In genomic region chr14:23518716-23519115, GRCh38 we compare ENCODE assay signal across 1 cellular context.
TF ChIP-seq lines count a peak whose summit lies in the region.

No MANE protein-coding gene starts in this region.

TF ChIP-seq in H1, 55 proteins besides CTCF, POLR2A, EP300 and RAD21:
- no peak for TF ChIP-seq JUN (IDR thresholded peaks at IDR 0.05; ENCODE audit: low read depth, low read length)
- peak; percentile 96 for TF ChIP-seq BACH1 (IDR thresholded peaks at IDR 0.05; ENCODE audit: low read length)
- TF ChIP-seq GABPA (IDR thresholded peaks at IDR 0.05; ENCODE audit: borderline replicate concordance, insufficient read depth, low read length): no peak
- no peak for TF ChIP-seq PHF8 (conservative IDR thresholded peaks at IDR 0.05; ENCODE audit: low read depth, low read length)
- TF ChIP-seq JUND (IDR thresholded peaks at IDR 0.05; ENCODE audit: low read length): no peak
- no peak for TF ChIP-seq POU5F1 (IDR thresholded peaks at IDR 0.05; ENCODE audit: low read depth, low read length)
- TF ChIP-seq SP1 (IDR thresholded peaks at IDR 0.05; ENCODE audit: low read depth, low read length): no peak
- TF ChIP-seq RXRA (IDR thresholded peaks at IDR 0.05; ENCODE audit: insufficient read depth, low read depth, low read length): no peak
- no peak for TF ChIP-seq TAF7 (optimal IDR thresholded peaks at IDR 0.05; ENCODE audit: borderline replicate concordance, low read depth, low read length)
- TF ChIP-seq HDAC6 (IDR thresholded peaks at IDR 0.05; ENCODE audit: low read depth, low read length): no peak
- TF ChIP-seq SRF (IDR thresholded peaks at IDR 0.05; ENCODE audit: low read depth, low read length): no peak
- TF ChIP-seq MAX (IDR thresholded peaks at IDR 0.05): no peak
- TF ChIP-seq CEBPB (IDR thresholded peaks at IDR 0.05; ENCODE audit: low read depth, low read length): no peak
- TF ChIP-seq SP4 (IDR thresholded peaks at IDR 0.05; ENCODE audit: low read length): no peak
- no peak for TF ChIP-seq E2F6 (IDR thresholded peaks at IDR 0.05)
- peak; percentile 98 for TF ChIP-seq MAFK (IDR thresholded peaks at IDR 0.05; ENCODE audit: low read depth, low read length)
- no peak for TF ChIP-seq ATF3 (IDR thresholded peaks at IDR 0.05; ENCODE audit: insufficient read depth, low read depth, low read length)
- no peak for TF ChIP-seq KDM4A (IDR thresholded peaks at IDR 0.05; ENCODE audit: low read depth, low read length, severe bottlenecking)
- no peak for TF ChIP-seq CHD7 (IDR thresholded peaks at IDR 0.05; ENCODE audit: insufficient replicate concordance, low read length)
- no peak for TF ChIP-seq NRF1 (IDR thresholded peaks at IDR 0.05; ENCODE audit: low read depth, low read length)
- no peak for TF ChIP-seq TAF1 (IDR thresholded peaks at IDR 0.05; ENCODE audit: low read depth, low read length)
- no peak for TF ChIP-seq SIN3A (conservative IDR thresholded peaks at IDR 0.05 in 1 of 2, IDR thresholded peaks at IDR 0.05 in 1 of 2; ENCODE audit: low read depth in 1 of 2, low read length in 2 of 2)
- no peak for TF ChIP-seq ATF2 (IDR thresholded peaks at IDR 0.05; ENCODE audit: low read length)
- peak; percentile 61; the same call in 1 of the 2 replicates for TF ChIP-seq POLR2AphosphoS5 (IDR thresholded peaks at IDR 0.05; ENCODE audit: low read depth, low read length)
- no peak for TF ChIP-seq KDM1A (IDR thresholded peaks at IDR 0.05; ENCODE audit: borderline replicate concordance, low read length)
- no peak for TF ChIP-seq EGR1 (IDR thresholded peaks at IDR 0.05; ENCODE audit: borderline replicate concordance, low read depth, low read length)
